ENCODE assay signal across 9 cellular contexts in the genomic region with DNA sequence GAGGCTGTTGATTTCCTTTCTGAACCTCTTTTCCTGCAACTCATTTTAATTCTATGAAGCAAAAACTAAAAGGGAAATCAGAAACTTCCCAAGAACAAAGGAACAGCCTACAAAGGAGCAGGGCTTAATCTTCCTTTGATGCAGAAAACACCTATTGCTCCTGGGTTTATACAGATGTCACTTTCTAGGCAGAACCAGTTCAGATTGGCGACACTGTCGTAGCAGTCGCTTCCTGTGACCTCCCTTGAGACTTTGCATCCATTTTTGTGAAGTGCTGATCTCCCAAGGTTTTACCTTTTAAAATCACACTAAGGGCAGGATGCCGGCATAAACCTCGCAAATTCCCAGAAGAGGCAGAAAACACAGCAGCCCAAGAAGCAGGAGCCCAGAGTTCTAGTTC.
"Had no signal": no experiment of that assay in that cellular context is flagged by ENCODE, and none has a peak within 500 bp of the region (broad histone marks: within the 10 kb centered on the region; RNA-seq: fewer than 3 reads in every experiment).

No MANE protein-coding gene starts in this region.

- ATAC-seq: activated T-cell treated with anti-CD3 and anti-CD28 coated beads, Interleukin-2, amount 50 U/mL, for 72 hours; gastrocnemius medialis had no signal

- H3K4me3 Mint-ChIP-seq: activated CD4-positive, alpha-beta memory T cell treated with anti-CD3 and anti-CD28 coated beads for 36 hours; activated T-cell treated with anti-CD3 and anti-CD28 coated beads, Interleukin-2, amount 50 U/mL, for 72 hours had no signal

- DNase-seq: activated CD4-positive, alpha-beta memory T cell treated with anti-CD3 and anti-CD28 coated beads for 36 hours; activated T-cell treated with anti-CD3 and anti-CD28 coated beads, Interleukin-2, amount 50 U/mL, for 72 hours; gastrocnemius medialis; kidney glomerular epithelial cell; T-helper 9 cell had no signal

- H3K27me3 Mint-ChIP-seq: activated CD4-positive, alpha-beta memory T cell treated with anti-CD3 and anti-CD28 coated beads for 36 hours had no signal

- H3K9me3 ChIP-seq: gastrocnemius medialis, right atrium auricular region had no signal

- H3K79me2 ChIP-seq: hepatocyte had no signal

- H3K36me3 ChIP-seq: gastrocnemius medialis had no signal

- H2AFZ ChIP-seq: hepatocyte had no signal

- H3K27ac Mint-ChIP-seq: activated CD4-positive, alpha-beta memory T cell treated with anti-CD3 and anti-CD28 coated beads for 36 hours; activated T-cell treated with anti-CD3 and anti-CD28 coated beads, Interleukin-2, amount 50 U/mL, for 72 hours had no signal

- H3K9me3 Mint-ChIP-seq: activated CD4-positive, alpha-beta memory T cell treated with anti-CD3 and anti-CD28 coated beads for 36 hours; activated T-cell treated with anti-CD3 and anti-CD28 coated beads, Interleukin-2, amount 50 U/mL, for 72 hours had no signal

- H3K4me3 ChIP-seq: cardiac muscle cell, gastrocnemius medialis, hepatocyte, right atrium auricular region, smooth muscle cell had no signal

- H3K27ac ChIP-seq: cardiac muscle cell, hepatocyte had no signal

- H3K36me3 Mint-ChIP-seq: activated CD4-positive, alpha-beta memory T cell treated with anti-CD3 and anti-CD28 coated beads for 36 hours had no signal

- H3K27me3 ChIP-seq: cardiac muscle cell, gastrocnemius medialis, hepatocyte, right atrium auricular region had no signal
